In the genomic region with DNA sequence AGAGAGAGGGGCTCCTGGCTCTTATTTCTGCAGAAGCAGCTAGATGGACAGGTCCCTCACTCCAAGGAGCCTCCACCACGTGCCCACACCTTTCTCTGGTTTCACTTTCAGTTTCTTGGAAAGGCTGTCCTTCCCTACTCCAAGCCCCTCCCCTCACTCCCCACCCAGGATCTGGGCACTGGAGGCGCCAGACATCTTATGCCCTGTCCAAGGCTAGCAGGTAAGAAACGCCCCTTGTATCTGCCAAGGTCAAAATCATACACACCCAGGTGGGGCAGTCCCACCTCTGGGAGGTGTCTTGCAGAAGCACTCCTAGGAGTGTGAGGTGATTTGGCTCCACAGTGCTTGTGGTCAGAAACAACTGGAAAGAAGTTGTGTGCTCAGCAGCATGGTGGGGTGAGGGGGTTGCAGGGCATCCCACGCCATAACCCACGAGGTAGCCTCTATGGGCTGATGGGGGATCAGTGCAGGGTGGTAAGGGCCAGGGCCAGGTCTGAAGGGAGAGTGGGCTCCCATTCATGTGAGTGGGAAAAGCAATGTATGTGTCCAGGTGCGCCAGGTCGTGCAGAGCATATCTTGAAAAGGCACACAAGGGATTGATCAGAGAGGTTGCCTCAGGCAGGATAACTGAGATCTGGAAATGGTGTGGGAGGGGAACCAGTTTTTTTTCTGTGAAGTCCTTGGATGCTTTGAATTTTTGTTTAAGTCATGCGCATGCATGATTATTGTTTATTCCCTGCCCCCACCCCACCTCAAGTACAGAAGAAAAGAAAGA, we compare ENCODE assay signal across 8 cellular contexts. TPM values are rescaled to one million over a fixed set of nuclear protein-coding genes. Genes with fewer than 3 reads are reported as not detected.
DNase-seq lines count a peak whose midpoint lies in the region; ATAC-seq, FAIRE-seq and TF ChIP-seq lines count a peak whose summit lies in the region.

No MANE protein-coding gene starts in this region.

- H3K9me3 Mint-ChIP-seq in activated CD8-positive, alpha-beta memory T cell treated with anti-CD3 and anti-CD28 coated beads, Interleukin-2, amount 10 ng/mL, durations not matched to agents 7 days and 5 days (ENCODE audit: low read depth), result no peaks in the 10 kb centered on the region
- H3K9me3 Mint-ChIP-seq in stimulated activated naive CD8-positive, alpha-beta T cell treated with anti-CD3 and anti-CD28 coated beads, Interleukin-15, amount 100 ng/mL, for 72 hours, result no peaks in the 10 kb centered on the region

- H3K36me3 Mint-ChIP-seq in activated CD8-positive, alpha-beta memory T cell treated with anti-CD3 and anti-CD28 coated beads, Interleukin-2, amount 10 ng/mL, durations not matched to agents 7 days and 5 days, result no peaks in the 10 kb centered on the region

- peak overlapping the region; percentile 85 for H3K27ac ChIP-seq in SJSA1

- no peaks in the 10 kb centered on the region for H3K27me3 ChIP-seq in SJSA1 (replicated peaks)

- TF ChIP-seq CTCF in fibroblast of the aortic adventitia (IDR thresholded peaks at IDR 0.05; ENCODE audit: insufficient read depth, low read length), result no peak

- H3K27ac Mint-ChIP-seq in activated CD8-positive, alpha-beta memory T cell treated with anti-CD3 and anti-CD28 coated beads, Interleukin-2, amount 10 ng/mL, durations not matched to agents 7 days and 5 days, result peak overlapping the region; percentile 81
- H3K27ac Mint-ChIP-seq in stimulated activated naive CD8-positive, alpha-beta T cell treated with anti-CD3 and anti-CD28 coated beads, Interleukin-15, amount 100 ng/mL, for 72 hours, result peak overlapping the region in 1 of 2 donors; percentile 70

- DNase-seq in activated CD8-positive, alpha-beta memory T cell treated with anti-CD3 and anti-CD28 coated beads, Interleukin-2, amount 10 ng/mL, durations not matched to agents 7 days and 5 days, result peak; percentile 67
- no peak for DNase-seq in activated CD8-positive, alpha-beta memory T cell treated with anti-CD3 and anti-CD28 coated beads for 24 hours
- DNase-seq in SJSA1 (ENCODE audit: low read depth in 1 of 2, low spot score in 2 of 2) (peak; percentile 77 to 90), fibroblast of the aortic adventitia (ENCODE audit: low read depth) (peak; percentile 47), cerebellar cortex (ENCODE audit: low spot score) (no peak), frontal cortex (ENCODE audit: low spot score in 2 of 2) (no peak)
- DNase-seq in stimulated activated naive CD8-positive, alpha-beta T cell treated with anti-CD3 and anti-CD28 coated beads, Interleukin-15, amount 100 ng/mL, for 72 hours, result peak in 1 of 2 donors; percentile 27

- CTCF ChIA-PET in activated CD8-positive, alpha-beta memory T cell treated with anti-CD3 and anti-CD28 coated beads, Interleukin-2, amount 10 ng/mL, durations not matched to agents 7 days and 5 days (lab: Charles Lee), result interaction anchor here (0.9 to 3.1 kb wide), 5 partner anchors 12 to 330 kb away, joined by 3 to 18 read pairs (median 4); a partner anchor contains a TSS

- H3K4me1 Mint-ChIP-seq in activated CD8-positive, alpha-beta memory T cell treated with anti-CD3 and anti-CD28 coated beads, Interleukin-2, amount 10 ng/mL, durations not matched to agents 7 days and 5 days, result peaks cover 65% of the 10 kb centered on the region
- H3K4me1 Mint-ChIP-seq in stimulated activated naive CD8-positive, alpha-beta T cell treated with anti-CD3 and anti-CD28 coated beads, Interleukin-15, amount 100 ng/mL, for 72 hours, result peaks cover 71% of the 10 kb centered on the region

- no peak for FAIRE-seq in frontal cortex (lab: Jason Lieb, UNC)

- no peaks in the 10 kb centered on the region for H3K27me3 Mint-ChIP-seq in activated CD8-positive, alpha-beta memory T cell treated with anti-CD3 and anti-CD28 coated beads, Interleukin-2, amount 10 ng/mL, durations not matched to agents 7 days and 5 days
- H3K27me3 Mint-ChIP-seq in stimulated activated naive CD8-positive, alpha-beta T cell treated with anti-CD3 and anti-CD28 coated beads, Interleukin-15, amount 100 ng/mL, for 72 hours, result no peaks in the 10 kb centered on the region

- peak overlapping the region; percentile 8 for H3K4me3 Mint-ChIP-seq in activated CD8-positive, alpha-beta memory T cell treated with anti-CD3 and anti-CD28 coated beads, Interleukin-2, amount 10 ng/mL, durations not matched to agents 7 days and 5 days
- peak overlapping the region; percentile 27 to 46 for H3K4me3 Mint-ChIP-seq in stimulated activated naive CD8-positive, alpha-beta T cell treated with anti-CD3 and anti-CD28 coated beads, Interleukin-15, amount 100 ng/mL, for 72 hours

- peaks cover 88% of the 10 kb centered on the region for H3K4me1 ChIP-seq in SJSA1 (replicated peaks)

- no peaks in the 10 kb centered on the region for H3K36me3 ChIP-seq in SJSA1

- H3K9me3 ChIP-seq in SJSA1 (replicated peaks), result no peaks in the 10 kb centered on the region

- H3K4me3 ChIP-seq in SJSA1 (no peak overlapping the region), fibroblast of the aortic adventitia (ENCODE audit: low read depth, low read length) (no peak overlapping the region)

- ATAC-seq in activated CD8-positive, alpha-beta memory T cell treated with anti-CD3 and anti-CD28 coated beads, Interleukin-2, amount 10 ng/mL, durations not matched to agents 7 days and 5 days, result peak; percentile 34
- no peak for ATAC-seq in stimulated activated naive CD8-positive, alpha-beta T cell treated with anti-CD3 and anti-CD28 coated beads, Interleukin-15, amount 100 ng/mL, for 72 hours
- no peak for ATAC-seq in HG02973 (IDR thresholded peaks at IDR 0.05; ENCODE audit: unreplicated experiment)

RNA-seq across cellular contexts. Expression of a gene that starts 31.8 kb away (rescaled TPM):
- total RNA-seq in activated CD8-positive, alpha-beta memory T cell treated with anti-CD3 and anti-CD28 coated beads, Interleukin-2, amount 10 ng/mL, durations not matched to agents 7 days and 5 days, result not detected
- total RNA-seq in SJSA1 (2014; rRNA removed; shearing (Covaris generic)), result not detected in 2 replicates
- total RNA-seq in fibroblast of the aortic adventitia (ENCODE audit: low replicate concordance) (not detected in 2 replicates), frontal cortex (not detected)

RNA-seq across cellular contexts. Expression of a gene that starts 32.4 kb away (rescaled TPM):
- 10 to 100 TPM; 65.9 to 70.4 TPM for total RNA-seq in activated CD8-positive, alpha-beta memory T cell treated with anti-CD3 and anti-CD28 coated beads, Interleukin-2, amount 10 ng/mL, durations not matched to agents 7 days and 5 days
- 29.1 and 36.8 TPM in 2 replicates for total RNA-seq in SJSA1 (2014; rRNA removed; shearing (Covaris generic))
- total RNA-seq in fibroblast of the aortic adventitia (ENCODE audit: low replicate concordance) (3.0 and 24.4 TPM in 2 replicates), frontal cortex (4.5 TPM)

RNA-seq across cellular contexts. Expression of a gene that starts 36.6 kb away (rescaled TPM):
- not detected for total RNA-seq in activated CD8-positive, alpha-beta memory T cell treated with anti-CD3 and anti-CD28 coated beads, Interleukin-2, amount 10 ng/mL, durations not matched to agents 7 days and 5 days
- total RNA-seq in SJSA1 (2014; rRNA removed; shearing (Covaris generic)), result not detected in 2 replicates
- total RNA-seq in fibroblast of the aortic adventitia (ENCODE audit: low replicate concordance) (not detected in 2 replicates), frontal cortex (not detected)

RNA-seq across cellular contexts. Expression of a gene that starts 39.5 kb away (rescaled TPM):
- not detected for total RNA-seq in activated CD8-positive, alpha-beta memory T cell treated with anti-CD3 and anti-CD28 coated beads, Interleukin-2, amount 10 ng/mL, durations not matched to agents 7 days and 5 days
- total RNA-seq in SJSA1 (2014; rRNA removed; shearing (Covaris generic)), result not detected in 2 replicates
- not detected in 2 replicates for total RNA-seq in fibroblast of the aortic adventitia (ENCODE audit: low replicate concordance)
- not detected for total RNA-seq in frontal cortex

RNA-seq across cellular contexts. Expression of a gene that starts 43.8 kb away (rescaled TPM):
- not detected for total RNA-seq in activated CD8-positive, alpha-beta memory T cell treated with anti-CD3 and anti-CD28 coated beads, Interleukin-2, amount 10 ng/mL, durations not matched to agents 7 days and 5 days
- 0.31 TPM in 1 of 2 replicates, not detected in the other for total RNA-seq in SJSA1 (2014; rRNA removed; shearing (Covaris generic))
- not detected in 2 replicates for total RNA-seq in fibroblast of the aortic adventitia (ENCODE audit: low replicate concordance)
- not detected for total RNA-seq in frontal cortex

Comparison
In these comparisons a context has a peak if more than half of its experiments do, and no peak if none do; other contexts are left out.
1. DNase-seq: peak in activated CD8-positive, alpha-beta memory T cell treated with anti-CD3 and anti-CD28 coated beads, Interleukin-2, amount 10 ng/mL, durations not matched to agents 7 days and 5 days (single experiment), SJSA1 (2 of 2) and fibroblast of the aortic adventitia (single experiment); none in activated CD8-positive, alpha-beta memory T cell treated with anti-CD3 and anti-CD28 coated beads for 24 hours (single experiment), cerebellar cortex (single experiment) and frontal cortex (0 of 2).